In genomic region chr12:27130284-27130683, GRCh38 we compare ENCODE assay signal across 6 cellular contexts. TPM values are rescaled to one million over a fixed set of nuclear protein-coding genes. Genes with fewer than 3 reads are reported as not detected.
"Had no signal": no experiment of that assay in that cellular context is flagged by ENCODE, and none has a peak within 500 bp of the region (broad histone marks: within the 10 kb centered on the region; RNA-seq: fewer than 3 reads in every experiment).

No MANE protein-coding gene starts in this region.

RNA-seq across cellular contexts. Expression of gene C12orf71, which starts 47.9 kb away (rescaled TPM):
- total RNA-seq: GM23248, GM23338, H4, H7, H9, HFFc6 had no signal
- polyA plus RNA-seq: GM23248, GM23338 had no signal
